Comparison of ENCODE assay signal across 12 cellular contexts in genomic region chr1:43566382-43567035, GRCh38. TPM values are rescaled to one million over a fixed set of nuclear protein-coding genes. Genes with fewer than 3 reads are reported as not detected.
DNase-seq lines count a peak whose midpoint lies in the region; FAIRE-seq and TF ChIP-seq lines count a peak whose summit lies in the region.
"Had no signal": no experiment of that assay in that cellular context is flagged by ENCODE, and none has a peak within 500 bp of the region (broad histone marks: within the 10 kb centered on the region; RNA-seq: fewer than 3 reads in every experiment).

No MANE protein-coding gene starts in this region.

- H3K79me2 ChIP-seq in trophoblast cell (ENCODE audit: control insufficient read depth, insufficient read depth, low read length, poor library complexity): peaks cover 8% of the 10 kb centered on the region

- POLR2A ChIA-PET in CD4-positive, alpha-beta memory T cell (lab: Charles Lee; ENCODE audit: partially characterized antibody): no interaction called here

- no peak overlapping the region for H3K27ac Mint-ChIP-seq in CD4-positive, alpha-beta memory T cell

- no peak overlapping the region for H3K4ac ChIP-seq in trophoblast cell (ENCODE audit: low read depth, low read length)

- CTCF ChIA-PET in CD4-positive, alpha-beta memory T cell (lab: Charles Lee; ENCODE audit: partially characterized antibody): no interaction called here

- H4K12ac ChIP-seq in trophoblast cell (ENCODE audit: low read depth, low read length): no peak overlapping the region

- intact Hi-C loops in CD4-positive, alpha-beta memory T cell (cut with micrococcal nuclease): no loop called here

- H4K8ac ChIP-seq in trophoblast cell (ENCODE audit: low read depth, low read length): no peak overlapping the region

- H3K27ac ChIP-seq in CD4-positive, alpha-beta memory T cell (ENCODE audit: low read depth, low read length): no peak overlapping the region
- no peak overlapping the region for H3K27ac ChIP-seq in coronary artery
- H3K27ac ChIP-seq in trophoblast cell (ENCODE audit: low read depth, low read length): no peak overlapping the region
- H3K27ac ChIP-seq: PC-9 had no signal

- no peak overlapping the region for H2BK5ac ChIP-seq in trophoblast cell (ENCODE audit: low read depth, low read length, poor library complexity)

- no peaks in the 10 kb centered on the region for H3K36me3 Mint-ChIP-seq in CD4-positive, alpha-beta memory T cell

- WGBS in trophoblast cell (ENCODE audit: extremely low coverage, insufficient coverage, insufficient read length): no CpG with 5 or more reads among the region's 16 CpGs

- H2BK12ac ChIP-seq in trophoblast cell (ENCODE audit: low read length): no peak overlapping the region

- H3K9ac ChIP-seq in trophoblast cell (ENCODE audit: low read length): no peak overlapping the region

- H3K4me2 ChIP-seq in trophoblast cell (ENCODE audit: low read length): no peak overlapping the region
- H3K4me2 ChIP-seq: PC-9 had no signal

- no peak overlapping the region for H3K23ac ChIP-seq in trophoblast cell (ENCODE audit: low read length)

- peaks cover 0 to 4% (median 1%) of the 10 kb centered on the region in 4 donors for H3K4me1 Mint-ChIP-seq in CD4-positive, alpha-beta memory T cell

- H3K36me3 ChIP-seq in CD4-positive, alpha-beta memory T cell (ENCODE audit: insufficient read depth, low read length): no peaks in the 10 kb centered on the region
- H3K36me3 ChIP-seq in trophoblast cell (ENCODE audit: control insufficient read depth in 1 of 2, insufficient read depth in 2 of 2, low read length in 2 of 2): peaks cover 55 to 68% of the 10 kb centered on the region in 2 experiments

- no peak for TF ChIP-seq CTCF in coronary artery (IDR thresholded peaks at IDR 0.05)

- no peak for FAIRE-seq in GM19239 (lab: Jason Lieb, UNC)
- FAIRE-seq: TTC549 had no signal

- peak overlapping the region; percentile 6 for H3K18ac ChIP-seq in trophoblast cell (ENCODE audit: low read length)

- no peaks in the 10 kb centered on the region for H3K27me3 ChIP-seq in CD4-positive, alpha-beta memory T cell (ENCODE audit: insufficient read depth, low read length)
- no peaks in the 10 kb centered on the region for H3K27me3 ChIP-seq in trophoblast cell (ENCODE audit: insufficient read depth, low read length)

- H2BK120ac ChIP-seq in trophoblast cell (ENCODE audit: insufficient read depth, low read length, poor library complexity): no peak overlapping the region

- peaks cover 7% of the 10 kb centered on the region for H3K4me1 ChIP-seq in CD4-positive, alpha-beta memory T cell (ENCODE audit: insufficient read depth, low read length)
- H3K4me1 ChIP-seq in trophoblast cell (ENCODE audit: control insufficient read depth in 1 of 2, insufficient read depth in 2 of 2, low read length in 2 of 2): peaks cover 28 to 31% of the 10 kb centered on the region in 2 experiments

- H2AK5ac ChIP-seq in trophoblast cell (ENCODE audit: low read length): no peak overlapping the region

- no peak overlapping the region for H2AFZ ChIP-seq in trophoblast cell (ENCODE audit: insufficient read depth, low read length, poor library complexity)
- H2AFZ ChIP-seq: PC-9 had no signal

- peak overlapping the region in 1 of 2 donors; percentile 22 for H3K4me3 ChIP-seq in CD4-positive, alpha-beta memory T cell (ENCODE audit: low read length in 2 of 2)
- H3K4me3 ChIP-seq in coronary artery (peak overlapping the region; percentile 79), trophoblast cell (ENCODE audit: low read depth, low read length) (no peak overlapping the region)
- H3K4me3 ChIP-seq: PC-9 had no signal

- DNase-seq in CD4-positive, alpha-beta memory T cell: no peak
- DNase-seq in NCI-H69 (lab: John Stamatoyannopoulos, UW) (peak; percentile 43), coronary artery (ENCODE audit: low spot score) (no peak), trophoblast cell (no peak), AG08395 (ENCODE audit: low spot score) (no peak), GM19239 (ENCODE audit: insufficient read length, low spot score) (no peak), SW480 (ENCODE audit: low spot score) (no peak)
- DNase-seq: DND-41; effector CD4-positive, alpha-beta T cell; NCI-H2107 had no signal

- H3K9me3 Mint-ChIP-seq in CD4-positive, alpha-beta memory T cell: no peaks in the 10 kb centered on the region

- H3K79me1 ChIP-seq in trophoblast cell (ENCODE audit: low read length): peaks cover 16% of the 10 kb centered on the region

- no peaks in the 10 kb centered on the region for H3K9me3 ChIP-seq in CD4-positive, alpha-beta memory T cell (ENCODE audit: control insufficient read depth in 1 of 2, low read length in 2 of 2)
- H3K9me3 ChIP-seq in trophoblast cell (ENCODE audit: insufficient read depth, low read depth, low read length): peaks cover 2% of the 10 kb centered on the region

- no peak overlapping the region for H3K14ac ChIP-seq in trophoblast cell (ENCODE audit: low read length)

- no peak overlapping the region for H4K91ac ChIP-seq in trophoblast cell (ENCODE audit: low read depth, low read length)

- H3K4me3 Mint-ChIP-seq in CD4-positive, alpha-beta memory T cell: peak overlapping the region in 7 of 8 donors; percentile 61 to 78 (median 71)

- H3K27me3 Mint-ChIP-seq in CD4-positive, alpha-beta memory T cell: peaks cover 1 to 4% of the 10 kb centered on the region in 2 donors

RNA-seq across cellular contexts. Expression of gene PTPRF, which starts 35.8 kb away (rescaled TPM):
- not detected for total RNA-seq in CD4-positive, alpha-beta memory T cell
- polyA plus RNA-seq in CD4-positive, alpha-beta memory T cell: not detected
- 205 TPM in 2 replicates for polyA plus RNA-seq in trophoblast cell (2013)
